ENCODE assay signal across 11 cellular contexts in the genomic region with DNA sequence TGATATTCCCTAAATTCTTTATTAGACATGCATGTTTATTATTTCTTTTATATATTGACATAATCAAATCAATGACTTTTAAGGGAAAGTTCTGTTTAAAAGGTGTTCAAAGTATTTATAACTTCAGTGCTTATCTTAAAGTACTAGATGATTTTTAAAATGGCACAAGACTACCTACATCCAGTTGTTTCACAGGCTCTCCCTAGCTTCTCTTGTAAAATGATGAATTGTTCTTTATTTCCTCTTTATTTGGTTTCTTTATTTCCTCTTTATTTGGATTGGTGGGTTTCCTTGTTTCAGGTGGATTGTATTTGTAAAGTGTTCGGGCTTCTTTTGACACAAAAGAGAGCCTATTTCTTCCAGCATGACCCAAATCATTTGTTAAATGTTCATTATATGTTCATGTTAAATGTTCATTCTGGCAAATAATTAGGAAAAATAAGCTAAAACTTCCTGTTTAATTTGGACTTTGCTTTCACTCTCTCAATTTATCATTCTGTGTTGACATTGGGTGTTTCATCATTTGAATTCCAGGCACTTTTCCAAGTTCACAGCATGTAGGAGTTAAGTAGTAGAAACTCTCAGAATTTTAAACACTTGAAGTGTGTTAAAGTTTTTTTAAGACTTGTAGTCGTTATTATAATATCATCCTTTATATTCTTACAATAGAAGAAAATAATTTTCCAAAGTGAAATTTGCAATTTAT. TPM values are rescaled to one million over a fixed set of nuclear protein-coding genes. Genes with fewer than 3 reads are reported as not detected.
DNase-seq lines count a peak whose midpoint lies in the region; ATAC-seq, FAIRE-seq and TF ChIP-seq lines count a peak whose summit lies in the region.
"Had no signal": no experiment of that assay in that cellular context is flagged by ENCODE, and none has a peak within 500 bp of the region (broad histone marks: within the 10 kb centered on the region; RNA-seq: fewer than 3 reads in every experiment).

No MANE protein-coding gene starts in this region.

- peaks cover 0 to 45% (median 8%) of the 10 kb centered on the region in 12 donors for H3K4me1 ChIP-seq in heart left ventricle
- H3K4me1 ChIP-seq in kidney (ENCODE audit: control insufficient read depth in 1 of 2, insufficient read depth in 1 of 2, low read depth in 1 of 2, low read length in 2 of 2): no peaks in the 10 kb centered on the region
- peaks cover 5 to 7% of the 10 kb centered on the region in 2 donors for H3K4me1 ChIP-seq in thoracic aorta (ENCODE audit: control insufficient read depth in 1 of 2, low read depth in 2 of 2)
- peaks cover 0 to 12% (median 0%) of the 10 kb centered on the region in 4 donors for H3K4me1 ChIP-seq in stomach

- H3K27me3 ChIP-seq in heart left ventricle (no peaks in the 10 kb centered on the region), thoracic aorta (replicated peaks; ENCODE audit: insufficient read depth) (no peaks in the 10 kb centered on the region), stomach (no peaks in the 10 kb centered on the region)

- FAIRE-seq in kidney (lab: Jason Lieb, UNC): peak; percentile 93

- TF ChIP-seq CTCF in heart left ventricle (IDR thresholded peaks at IDR 0.05) (no peak), astrocyte of the cerebellum (IDR thresholded peaks at IDR 0.05; ENCODE audit: low read depth, low read length, missing control alignments) (no peak), kidney (IDR thresholded peaks at IDR 0.05; ENCODE audit: borderline replicate concordance, extremely low read depth, insufficient read depth) (no peak), thoracic aorta (IDR thresholded peaks at IDR 0.05) (no peak), stomach (IDR thresholded peaks at IDR 0.05) (no peak)

- H3K36me3 ChIP-seq in heart left ventricle: peaks cover 0 to 15% (median 0%) of the 10 kb centered on the region in 9 donors
- no peaks in the 10 kb centered on the region for H3K36me3 ChIP-seq in kidney (ENCODE audit: control insufficient read depth in 1 of 2, insufficient read depth in 2 of 2, low read length in 2 of 2)
- no peaks in the 10 kb centered on the region for H3K36me3 ChIP-seq in thoracic aorta
- H3K36me3 ChIP-seq in stomach: no peaks in the 10 kb centered on the region

- no peaks in the 10 kb centered on the region for H3K9me3 ChIP-seq in heart left ventricle
- H3K9me3 ChIP-seq in kidney (ENCODE audit: control insufficient read depth in 1 of 2, low read length in 2 of 2): no peaks in the 10 kb centered on the region
- H3K9me3 ChIP-seq in thoracic aorta: no peaks in the 10 kb centered on the region
- H3K9me3 ChIP-seq in stomach: no peaks in the 10 kb centered on the region

- no peak for DNase-seq in Right ventricle myocardium superior
- no peak for DNase-seq in heart left ventricle
- DNase-seq in astrocyte of the cerebellum (ENCODE audit: low read depth): peak; percentile 89
- no peak for DNase-seq in kidney
- no peak for DNase-seq in thoracic aorta (ENCODE audit: low spot score)
- no peak for DNase-seq in stimulated activated CD4-positive, alpha-beta T cell treated with anti-CD3 and anti-CD28 coated beads, Interleukin-2, amount 100 ng/mL, for 24 hours
- DNase-seq in stomach: no peak
- DNase-seq: naive B cell had no signal

- intact Hi-C loops in Right ventricle myocardium superior (cut with DNase I) (no loop called here), heart left ventricle (cut with DNase I) (loop anchor here in 1 of 10 donors (10.0 kb wide), 1 partner anchor 151 kb away; no protein-coding TSS in a partner anchor), kidney (cut with DNase I) (no loop called here), stomach (cut with DNase I; ENCODE audit: low total_unique reads) (no loop called here)

- 32 to 52% (median 34%) methylated on average over 2 of the region's 2 CpGs for WGBS in heart left ventricle, 4 donors
- WGBS in stomach, 5 donors: 13 to 35% (median 19%) methylated on average over 2 of the region's 2 CpGs

- TF ChIP-seq POLR2A in heart left ventricle (IDR thresholded peaks at IDR 0.05): no peak
- no peak for TF ChIP-seq POLR2A in stomach (IDR thresholded peaks at IDR 0.05)

- in situ Hi-C loops in astrocyte of the cerebellum (cut with HindIII; ENCODE audit: low sequenced_read_pairs): no loop called here

- H3K27ac ChIP-seq in heart left ventricle (peak overlapping the region in 3 of 12 donors; percentile 7 to 24 (median 10)), kidney (ENCODE audit: low read depth in 2 of 2, low read length in 2 of 2) (no peak overlapping the region), thoracic aorta (peak overlapping the region in 1 of 2 donors; percentile 5), stomach (no peak overlapping the region)

- H3K9ac ChIP-seq in kidney (ENCODE audit: low read length in 2 of 2): no peak overlapping the region

- ATAC-seq in Right ventricle myocardium superior (ENCODE audit: poor library complexity) (peak; percentile 49), heart left ventricle (no peak), thoracic aorta (ENCODE audit: insufficient number of reproducible peaks, low FRiP score, low read depth) (no peak), GM18502 (IDR thresholded peaks at IDR 0.05; ENCODE audit: poor library complexity, unreplicated experiment) (no peak)
- ATAC-seq: esophagus mucosa had no signal

- TF ChIP-seq EP300 in stomach (IDR thresholded peaks at IDR 0.05): no peak

- H3K4me3 ChIP-seq in heart left ventricle: no peak overlapping the region
- no peak overlapping the region for H3K4me3 ChIP-seq in astrocyte of the cerebellum (ENCODE audit: low read depth, low read length)
- H3K4me3 ChIP-seq in kidney (ENCODE audit: low read length in 2 of 2): no peak overlapping the region
- H3K4me3 ChIP-seq in thoracic aorta: peak overlapping the region; percentile 27
- no peak overlapping the region for H3K4me3 ChIP-seq in stomach

RNA-seq across cellular contexts. Expression of gene MLIP, which starts 24.6 kb away (rescaled TPM):
- total RNA-seq in Right ventricle myocardium superior: 403 TPM
- 100 to 1,000 TPM; 325 to 522 (median 368) TPM for total RNA-seq in heart left ventricle
- polyA plus RNA-seq in heart left ventricle: 100 to 1,000 TPM; 130 to 210 TPM
- total RNA-seq in kidney: 2.4 TPM
- polyA plus RNA-seq in kidney (ENCODE audit: insufficient read depth, low read depth, low replicate concordance): 1.7 TPM
- 1 to 10 TPM in 1 of 2 donors, not detected in 1; 1.8 TPM for total RNA-seq in thoracic aorta
- total RNA-seq in stomach: not detected
- under 1 TPM in 1 of 3 donors, not detected in 2; 0.48 TPM for polyA plus RNA-seq in stomach
- total RNA-seq: activated T-helper 2 cell treated with anti-CD3 and anti-CD28 coated beads, Interferon-gamma antibody, Interleukin-2, Interleukin-4, amounts not matched to agents 10 μg/mL and 5 μg/mL and 100 μg/mL, durations not matched to agents 14 hours and 24 hours and 36 hours had no signal

Comparison
In these comparisons a context has a peak if more than half of its experiments do, and no peak if none do; other contexts are left out.
1. RNA of gene MLIP, which starts 24.6 kb away (total RNA-seq): 403 TPM in Right ventricle myocardium superior (single experiment) and 325 to 522 TPM in heart left ventricle; 2.4 TPM in kidney (single experiment), 1.8 TPM in thoracic aorta and not detected in stomach; every median in the first group is over 10 times any median in the second.